ENCODE assay signal across 13 cellular contexts in genomic region chr1:220966473-220966872, GRCh38.
DNase-seq lines count a peak whose midpoint lies in the region; ATAC-seq and TF ChIP-seq lines count a peak whose summit lies in the region.
"Had no signal": no experiment of that assay in that cellular context is flagged by ENCODE, and none has a peak within 500 bp of the region (broad histone marks: within the 10 kb centered on the region; RNA-seq: fewer than 3 reads in every experiment).

No MANE protein-coding gene starts in this region.

- no peaks in the 10 kb centered on the region for H3K9me3 ChIP-seq in GM23248 (ENCODE audit: low read depth)
- H3K9me3 ChIP-seq in A673 (ENCODE audit: low read depth, low read length, poor library complexity, severe bottlenecking) = no peaks in the 10 kb centered on the region
- H3K9me3 ChIP-seq: BE2C, HAP-1 had no signal

- H3K27me3 Mint-ChIP-seq in nephron progenitor cell (ENCODE audit: low read depth, poor library complexity) = peaks cover 7% of the 10 kb centered on the region
- H3K27me3 Mint-ChIP-seq: CD4-positive, alpha-beta memory T cell had no signal

- no peak overlapping the region for H3K4me2 ChIP-seq in GM23248 (ENCODE audit: unreplicated experiment)

- peaks cover 16% of the 10 kb centered on the region for H3F3A ChIP-seq in GM23248 (ENCODE audit: insufficient read depth)

- no peak overlapping the region for H3K4me3 ChIP-seq in GM23248
- H3K4me3 ChIP-seq in A673 (ENCODE audit: low read depth, low read length, poor library complexity, severe bottlenecking) = no peak overlapping the region
- H3K4me3 ChIP-seq: HAP-1 had no signal

- peaks cover 26% of the 10 kb centered on the region for H3K9me3 Mint-ChIP-seq in nephron progenitor cell

- CTCF ChIA-PET in A673 (lab: Charles Lee) = no interaction called here

- H3K36me3 ChIP-seq in GM23248 (ENCODE audit: low read depth) (no peaks in the 10 kb centered on the region), A673 (ENCODE audit: insufficient read depth, low read length, poor library complexity, severe bottlenecking) (no peaks in the 10 kb centered on the region)
- H3K36me3 ChIP-seq: BE2C, HAP-1 had no signal

- H3K4me3 Mint-ChIP-seq in nephron progenitor cell = no peak overlapping the region
- H3K4me3 Mint-ChIP-seq: CD4-positive, alpha-beta memory T cell had no signal

- H3K4me1 Mint-ChIP-seq in nephron progenitor cell = peaks cover 14% of the 10 kb centered on the region
- H3K4me1 Mint-ChIP-seq: CD4-positive, alpha-beta memory T cell had no signal

- peak overlapping the region; percentile 68 for H3K27ac Mint-ChIP-seq in nephron progenitor cell
- H3K27ac Mint-ChIP-seq: CD4-positive, alpha-beta memory T cell had no signal

- intact Hi-C loops in left cardiac atrium (cut with DNase I) = no loop called here
- intact Hi-C loops in A673 (cut with micrococcal nuclease; ENCODE audit: unreplicated experiment) = no loop called here

- POLR2A ChIA-PET in A673 (lab: Charles Lee; ENCODE audit: low non-redundant PET) = no interaction called here

- peak overlapping the region; percentile 12; the same call in 1 of the 2 replicates for H2AFZ ChIP-seq in GM23248

- TF ChIP-seq CTCF in VCaP (conservative IDR thresholded peaks at IDR 0.05) (no peak), nephron progenitor cell (IDR thresholded peaks at IDR 0.05) (no peak), A673 (conservative IDR thresholded peaks at IDR 0.05; ENCODE audit: low read depth, low read length) (no peak)

- ATAC-seq in HG03565 (IDR thresholded peaks at IDR 0.05; ENCODE audit: unreplicated experiment) (no peak), left cardiac atrium (no peak)

- DNase-seq in GM23248 (no peak), M059J (ENCODE audit: low read depth) (peak; percentile 9), nephron progenitor cell (no peak), left cardiac atrium (no peak), A673 (ENCODE audit: low spot score) (no peak)
- DNase-seq: CD4-positive, alpha-beta memory T cell; DMS79 had no signal

- H3K9ac ChIP-seq in GM23248 = no peak overlapping the region

- H3K27ac ChIP-seq in GM23248 (no peak overlapping the region), VCaP (peak overlapping the region; percentile 6; the same call in 1 of the 2 replicates), A673 (ENCODE audit: low read depth, low read length, poor library complexity, severe bottlenecking) (no peak overlapping the region)
- H3K27ac ChIP-seq: C4-2B, HL-60 had no signal

- H3K27me3 ChIP-seq in GM23248 (replicated peaks; ENCODE audit: insufficient read depth) = no peaks in the 10 kb centered on the region
- H3K27me3 ChIP-seq in A673 (replicated peaks; ENCODE audit: insufficient read depth, low read depth, low read length, poor library complexity) = no peaks in the 10 kb centered on the region
- H3K27me3 ChIP-seq: BE2C had no signal

- BruUV-seq in A673 (replicated peaks; lab: Mats Ljungman, UMichigan) = no TSS peak

- no peaks in the 10 kb centered on the region for H3K36me3 Mint-ChIP-seq in nephron progenitor cell (ENCODE audit: low read depth)
- H3K36me3 Mint-ChIP-seq: CD4-positive, alpha-beta memory T cell had no signal

- in situ Hi-C loops in GM23248 (cut with MboI) = no loop called here

- no peaks in the 10 kb centered on the region for H3K79me2 ChIP-seq in GM23248 (ENCODE audit: insufficient read depth)

- H4K20me1 ChIP-seq in GM23248 (ENCODE audit: insufficient read depth) = no peaks in the 10 kb centered on the region

- peaks cover 25% of the 10 kb centered on the region for H3K4me1 ChIP-seq in GM23248 (ENCODE audit: insufficient read depth)
- H3K4me1 ChIP-seq in A673 (ENCODE audit: insufficient read depth, low read length, poor library complexity, severe bottlenecking) = no peaks in the 10 kb centered on the region
- H3K4me1 ChIP-seq: HAP-1 had no signal

- no peaks in the 10 kb centered on the region for H3K9me2 ChIP-seq in GM23248 (ENCODE audit: insufficient read depth)
